1 cellular context compared by ENCODE assay signal in the genomic region with DNA sequence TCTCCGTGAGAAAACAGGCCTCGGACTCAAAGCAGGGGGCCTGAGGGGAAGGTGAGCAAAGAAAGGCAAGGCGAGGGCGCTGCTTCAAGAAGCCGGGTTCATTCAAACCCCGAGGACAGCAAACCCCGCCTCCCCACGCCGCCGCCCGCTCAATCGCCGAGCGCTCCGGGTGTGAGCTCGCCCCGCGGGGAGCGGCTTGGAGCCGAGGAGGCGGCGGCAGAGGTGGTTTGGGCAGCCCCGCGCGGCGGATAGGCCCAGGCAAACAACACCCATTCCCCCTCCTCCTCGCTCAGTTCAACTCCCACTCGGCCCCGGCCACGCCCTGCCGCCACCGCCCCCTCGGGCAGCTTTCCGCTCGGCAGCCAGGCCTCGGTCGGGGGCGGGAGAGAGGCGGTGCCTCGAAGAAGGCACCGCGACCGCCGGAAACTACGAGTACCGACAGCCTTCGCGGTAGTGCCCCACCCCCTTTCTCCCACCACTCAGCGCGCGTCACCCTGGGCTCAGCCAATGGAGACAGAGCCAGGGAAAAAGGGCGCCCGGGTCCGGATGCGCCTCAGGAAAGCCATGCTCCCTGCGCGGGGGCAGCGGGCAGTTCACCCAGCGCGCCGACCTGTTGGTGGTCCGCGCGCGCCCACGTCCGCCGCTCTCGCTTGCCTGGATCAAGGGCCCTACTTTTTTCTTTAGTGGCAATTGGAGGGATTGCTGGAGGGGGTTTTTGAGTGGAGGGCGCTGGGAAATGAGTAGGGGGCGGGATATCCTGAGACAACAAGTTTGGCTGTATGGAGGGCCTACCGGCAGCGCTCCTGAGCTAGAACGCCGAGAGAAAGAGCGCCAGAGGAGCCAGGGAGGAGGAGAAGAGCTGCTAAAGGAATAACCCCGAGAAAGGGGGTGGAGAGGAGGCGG.
A peak's percentile ranks its signal among the peaks of the same experiment; 100 is the strongest.
TF ChIP-seq lines count a peak whose summit lies in the region.

No MANE protein-coding gene starts in this region.

TF ChIP-seq in K562, 482 proteins besides CTCF, POLR2A, EP300 and RAD21 (continued from another document and continues in another):
- TF ChIP-seq, protein P1, sequence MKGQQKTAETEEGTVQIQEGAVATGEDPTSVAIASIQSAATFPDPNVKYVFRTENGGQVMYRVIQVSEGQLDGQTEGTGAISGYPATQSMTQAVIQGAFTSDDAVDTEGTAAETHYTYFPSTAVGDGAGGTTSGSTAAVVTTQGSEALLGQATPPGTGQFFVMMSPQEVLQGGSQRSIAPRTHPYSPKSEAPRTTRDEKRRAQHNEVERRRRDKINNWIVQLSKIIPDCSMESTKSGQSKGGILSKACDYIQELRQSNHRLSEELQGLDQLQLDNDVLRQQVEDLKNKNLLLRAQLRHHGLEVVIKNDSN (CRISPR knock-in tag; IDR thresholded peaks at IDR 0.05), result no peak
- no peak for TF ChIP-seq ZC3H8 (IDR thresholded peaks at IDR 0.05)
- no peak for TF ChIP-seq ILK (tag; IDR thresholded peaks at IDR 0.05; ENCODE audit: borderline replicate concordance, low read depth)
- TF ChIP-seq XRCC5 (IDR thresholded peaks at IDR 0.05; ENCODE audit: low read depth, low read length), result no peak
- TF ChIP-seq, protein P2, sequence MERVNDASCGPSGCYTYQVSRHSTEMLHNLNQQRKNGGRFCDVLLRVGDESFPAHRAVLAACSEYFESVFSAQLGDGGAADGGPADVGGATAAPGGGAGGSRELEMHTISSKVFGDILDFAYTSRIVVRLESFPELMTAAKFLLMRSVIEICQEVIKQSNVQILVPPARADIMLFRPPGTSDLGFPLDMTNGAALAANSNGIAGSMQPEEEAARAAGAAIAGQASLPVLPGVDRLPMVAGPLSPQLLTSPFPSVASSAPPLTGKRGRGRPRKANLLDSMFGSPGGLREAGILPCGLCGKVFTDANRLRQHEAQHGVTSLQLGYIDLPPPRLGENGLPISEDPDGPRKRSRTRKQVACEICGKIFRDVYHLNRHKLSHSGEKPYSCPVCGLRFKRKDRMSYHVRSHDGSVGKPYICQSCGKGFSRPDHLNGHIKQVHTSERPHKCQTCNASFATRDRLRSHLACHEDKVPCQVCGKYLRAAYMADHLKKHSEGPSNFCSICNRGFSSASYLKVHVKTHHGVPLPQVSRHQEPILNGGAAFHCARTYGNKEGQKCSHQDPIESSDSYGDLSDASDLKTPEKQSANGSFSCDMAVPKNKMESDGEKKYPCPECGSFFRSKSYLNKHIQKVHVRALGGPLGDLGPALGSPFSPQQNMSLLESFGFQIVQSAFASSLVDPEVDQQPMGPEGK (CRISPR knock-in tag; IDR thresholded peaks at IDR 0.05; ENCODE audit: borderline replicate concordance), result 0 out of 2 replicates have a peak, but pooled peaks have one; percentile 68
- no peak for TF ChIP-seq ZNF12 (CRISPR knock-in tag; IDR thresholded peaks at IDR 0.05)
- no peak for TF ChIP-seq NR3C1 (CRISPR knock-in tag; IDR thresholded peaks at IDR 0.05)
- no peak for TF ChIP-seq STAT5A (IDR thresholded peaks at IDR 0.05; ENCODE audit: borderline replicate concordance, low read length)
- peak; percentile 30; the same call in 1 of the 2 replicates for TF ChIP-seq CXXC5 (CRISPR knock-in tag; IDR thresholded peaks at IDR 0.05)
- TF ChIP-seq, protein P3, sequence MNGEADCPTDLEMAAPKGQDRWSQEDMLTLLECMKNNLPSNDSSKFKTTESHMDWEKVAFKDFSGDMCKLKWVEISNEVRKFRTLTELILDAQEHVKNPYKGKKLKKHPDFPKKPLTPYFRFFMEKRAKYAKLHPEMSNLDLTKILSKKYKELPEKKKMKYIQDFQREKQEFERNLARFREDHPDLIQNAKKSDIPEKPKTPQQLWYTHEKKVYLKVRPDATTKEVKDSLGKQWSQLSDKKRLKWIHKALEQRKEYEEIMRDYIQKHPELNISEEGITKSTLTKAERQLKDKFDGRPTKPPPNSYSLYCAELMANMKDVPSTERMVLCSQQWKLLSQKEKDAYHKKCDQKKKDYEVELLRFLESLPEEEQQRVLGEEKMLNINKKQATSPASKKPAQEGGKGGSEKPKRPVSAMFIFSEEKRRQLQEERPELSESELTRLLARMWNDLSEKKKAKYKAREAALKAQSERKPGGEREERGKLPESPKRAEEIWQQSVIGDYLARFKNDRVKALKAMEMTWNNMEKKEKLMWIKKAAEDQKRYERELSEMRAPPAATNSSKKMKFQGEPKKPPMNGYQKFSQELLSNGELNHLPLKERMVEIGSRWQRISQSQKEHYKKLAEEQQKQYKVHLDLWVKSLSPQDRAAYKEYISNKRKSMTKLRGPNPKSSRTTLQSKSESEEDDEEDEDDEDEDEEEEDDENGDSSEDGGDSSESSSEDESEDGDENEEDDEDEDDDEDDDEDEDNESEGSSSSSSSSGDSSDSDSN (IDR thresholded peaks at IDR 0.05; ENCODE audit: borderline replicate concordance in 1 of 2, low read depth in 2 of 2, low read length in 2 of 2), result peak in 1 of 2 experiments; percentile 78; a peak in 1 of 4 replicates
- TF ChIP-seq, protein P4, sequence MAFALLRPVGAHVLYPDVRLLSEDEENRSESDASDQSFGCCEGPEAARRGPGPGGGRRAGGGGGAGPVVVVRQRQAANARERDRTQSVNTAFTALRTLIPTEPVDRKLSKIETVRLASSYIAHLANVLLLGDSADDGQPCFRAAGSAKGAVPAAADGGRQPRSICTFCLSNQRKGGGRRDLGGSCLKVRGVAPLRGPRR (CRISPR knock-in tag; IDR thresholded peaks at IDR 0.05), result no peak
- TF ChIP-seq, protein P5, sequence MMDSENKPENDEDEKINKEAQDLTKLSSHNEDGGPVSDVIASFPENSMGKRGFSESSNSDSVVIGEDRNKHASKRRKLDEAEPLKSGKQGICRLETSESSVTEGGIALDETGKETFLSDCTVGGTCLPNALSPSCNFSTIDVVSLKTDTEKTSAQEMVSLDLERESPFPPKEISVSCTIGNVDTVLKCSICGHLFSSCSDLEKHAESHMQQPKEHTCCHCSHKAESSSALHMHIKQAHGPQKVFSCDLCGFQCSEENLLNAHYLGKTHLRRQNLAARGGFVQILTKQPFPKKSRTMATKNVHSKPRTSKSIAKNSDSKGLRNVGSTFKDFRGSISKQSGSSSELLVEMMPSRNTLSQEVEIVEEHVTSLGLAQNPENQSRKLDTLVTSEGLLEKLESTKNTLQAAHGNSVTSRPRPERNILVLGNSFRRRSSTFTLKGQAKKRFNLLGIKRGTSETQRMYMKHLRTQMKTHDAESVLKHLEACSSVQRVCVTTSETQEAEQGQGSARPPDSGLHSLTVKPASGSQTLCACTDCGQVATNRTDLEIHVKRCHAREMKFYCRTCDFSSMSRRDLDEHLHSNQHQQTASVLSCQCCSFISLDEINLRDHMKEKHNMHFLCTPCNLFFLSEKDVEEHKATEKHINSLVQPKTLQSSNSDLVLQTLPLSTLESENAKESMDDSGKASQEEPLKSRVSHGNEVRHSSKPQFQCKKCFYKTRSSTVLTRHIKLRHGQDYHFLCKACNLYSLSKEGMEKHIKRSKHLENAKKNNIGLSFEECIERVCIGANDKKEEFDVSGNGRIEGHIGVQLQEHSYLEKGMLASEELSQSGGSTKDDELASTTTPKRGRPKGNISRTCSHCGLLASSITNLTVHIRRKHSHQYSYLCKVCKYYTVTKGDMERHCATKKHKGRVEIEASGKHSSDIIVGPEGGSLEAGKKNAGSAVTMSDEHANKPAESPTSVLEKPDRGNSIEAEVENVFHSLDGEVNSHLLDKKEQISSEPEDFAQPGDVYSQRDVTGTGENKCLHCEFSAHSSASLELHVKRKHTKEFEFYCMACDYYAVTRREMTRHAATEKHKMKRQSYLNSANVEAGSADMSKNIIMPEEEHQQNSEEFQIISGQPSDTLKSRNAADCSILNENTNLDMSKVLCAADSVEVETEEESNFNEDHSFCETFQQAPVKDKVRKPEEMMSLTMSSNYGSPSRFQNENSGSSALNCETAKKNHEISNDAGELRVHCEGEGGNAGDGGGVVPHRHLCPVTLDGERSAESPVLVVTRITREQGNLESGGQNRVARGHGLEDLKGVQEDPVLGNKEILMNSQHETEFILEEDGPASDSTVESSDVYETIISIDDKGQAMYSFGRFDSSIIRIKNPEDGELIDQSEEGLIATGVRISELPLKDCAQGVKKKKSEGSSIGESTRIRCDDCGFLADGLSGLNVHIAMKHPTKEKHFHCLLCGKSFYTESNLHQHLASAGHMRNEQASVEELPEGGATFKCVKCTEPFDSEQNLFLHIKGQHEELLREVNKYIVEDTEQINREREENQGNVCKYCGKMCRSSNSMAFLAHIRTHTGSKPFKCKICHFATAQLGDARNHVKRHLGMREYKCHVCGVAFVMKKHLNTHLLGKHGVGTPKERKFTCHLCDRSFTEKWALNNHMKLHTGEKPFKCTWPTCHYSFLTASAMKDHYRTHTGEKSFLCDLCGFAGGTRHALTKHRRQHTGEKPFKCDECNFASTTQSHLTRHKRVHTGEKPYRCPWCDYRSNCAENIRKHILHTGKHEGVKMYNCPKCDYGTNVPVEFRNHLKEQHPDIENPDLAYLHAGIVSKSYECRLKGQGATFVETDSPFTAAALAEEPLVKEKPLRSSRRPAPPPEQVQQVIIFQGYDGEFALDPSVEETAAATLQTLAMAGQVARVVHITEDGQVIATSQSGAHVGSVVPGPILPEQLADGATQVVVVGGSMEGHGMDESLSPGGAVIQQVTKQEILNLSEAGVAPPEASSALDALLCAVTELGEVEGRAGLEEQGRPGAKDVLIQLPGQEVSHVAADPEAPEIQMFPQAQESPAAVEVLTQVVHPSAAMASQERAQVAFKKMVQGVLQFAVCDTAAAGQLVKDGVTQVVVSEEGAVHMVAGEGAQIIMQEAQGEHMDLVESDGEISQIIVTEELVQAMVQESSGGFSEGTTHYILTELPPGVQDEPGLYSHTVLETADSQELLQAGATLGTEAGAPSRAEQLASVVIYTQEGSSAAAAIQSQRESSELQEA (IDR thresholded peaks at IDR 0.05; ENCODE audit: low read depth), result no peak
- TF ChIP-seq ZNF263 (CRISPR knock-in tag; IDR thresholded peaks at IDR 0.05; ENCODE audit: borderline replicate concordance), result no peak
- TF ChIP-seq ZNF143 (CRISPR knock-in tag; IDR thresholded peaks at IDR 0.05), result peak; percentile 90
- TF ChIP-seq ZNF23 (CRISPR knock-in tag; IDR thresholded peaks at IDR 0.05), result no peak
- TF ChIP-seq, protein P6, sequence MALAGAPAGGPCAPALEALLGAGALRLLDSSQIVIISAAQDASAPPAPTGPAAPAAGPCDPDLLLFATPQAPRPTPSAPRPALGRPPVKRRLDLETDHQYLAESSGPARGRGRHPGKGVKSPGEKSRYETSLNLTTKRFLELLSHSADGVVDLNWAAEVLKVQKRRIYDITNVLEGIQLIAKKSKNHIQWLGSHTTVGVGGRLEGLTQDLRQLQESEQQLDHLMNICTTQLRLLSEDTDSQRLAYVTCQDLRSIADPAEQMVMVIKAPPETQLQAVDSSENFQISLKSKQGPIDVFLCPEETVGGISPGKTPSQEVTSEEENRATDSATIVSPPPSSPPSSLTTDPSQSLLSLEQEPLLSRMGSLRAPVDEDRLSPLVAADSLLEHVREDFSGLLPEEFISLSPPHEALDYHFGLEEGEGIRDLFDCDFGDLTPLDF (CRISPR knock-in tag; IDR thresholded peaks at IDR 0.05), result no peak
- TF ChIP-seq, protein P7, sequence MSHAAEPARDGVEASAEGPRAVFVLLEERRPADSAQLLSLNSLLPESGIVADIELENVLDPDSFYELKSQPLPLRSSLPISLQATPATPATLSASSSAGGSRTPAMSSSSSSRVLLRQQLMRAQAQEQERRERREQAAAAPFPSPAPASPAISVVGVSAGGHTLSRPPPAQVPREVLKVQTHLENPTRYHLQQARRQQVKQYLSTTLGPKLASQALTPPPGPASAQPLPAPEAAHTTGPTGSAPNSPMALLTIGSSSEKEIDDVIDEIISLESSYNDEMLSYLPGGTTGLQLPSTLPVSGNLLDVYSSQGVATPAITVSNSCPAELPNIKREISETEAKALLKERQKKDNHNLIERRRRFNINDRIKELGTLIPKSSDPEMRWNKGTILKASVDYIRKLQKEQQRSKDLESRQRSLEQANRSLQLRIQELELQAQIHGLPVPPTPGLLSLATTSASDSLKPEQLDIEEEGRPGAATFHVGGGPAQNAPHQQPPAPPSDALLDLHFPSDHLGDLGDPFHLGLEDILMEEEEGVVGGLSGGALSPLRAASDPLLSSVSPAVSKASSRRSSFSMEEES (CRISPR knock-in tag; IDR thresholded peaks at IDR 0.05), result no peak
- TF ChIP-seq CAMTA2 (CRISPR knock-in tag; conservative IDR thresholded peaks at IDR 0.05), result peak; percentile 92; the same call in 1 of the 2 replicates
- TF ChIP-seq SIRT6 (IDR thresholded peaks at IDR 0.05; ENCODE audit: low read depth, low read length), result no peak
- 0 out of 2 replicates have a peak, but pooled peaks have one; percentile 26 for TF ChIP-seq GABPB2 (CRISPR knock-in tag; conservative IDR thresholded peaks at IDR 0.05)
- TF ChIP-seq, protein P8, sequence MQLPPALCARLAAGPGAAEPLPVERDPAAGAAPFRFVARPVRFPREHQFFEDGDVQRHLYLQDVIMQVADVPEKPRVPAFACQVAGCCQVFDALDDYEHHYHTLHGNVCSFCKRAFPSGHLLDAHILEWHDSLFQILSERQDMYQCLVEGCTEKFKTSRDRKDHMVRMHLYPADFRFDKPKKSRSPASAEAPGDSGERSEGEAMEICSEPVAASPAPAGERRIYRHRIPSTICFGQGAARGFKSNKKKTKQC (CRISPR knock-in tag; IDR thresholded peaks at IDR 0.05), result peak; percentile 82
- TF ChIP-seq ZNF133 (CRISPR knock-in tag; IDR thresholded peaks at IDR 0.05), result no peak
- TF ChIP-seq, protein P9, sequence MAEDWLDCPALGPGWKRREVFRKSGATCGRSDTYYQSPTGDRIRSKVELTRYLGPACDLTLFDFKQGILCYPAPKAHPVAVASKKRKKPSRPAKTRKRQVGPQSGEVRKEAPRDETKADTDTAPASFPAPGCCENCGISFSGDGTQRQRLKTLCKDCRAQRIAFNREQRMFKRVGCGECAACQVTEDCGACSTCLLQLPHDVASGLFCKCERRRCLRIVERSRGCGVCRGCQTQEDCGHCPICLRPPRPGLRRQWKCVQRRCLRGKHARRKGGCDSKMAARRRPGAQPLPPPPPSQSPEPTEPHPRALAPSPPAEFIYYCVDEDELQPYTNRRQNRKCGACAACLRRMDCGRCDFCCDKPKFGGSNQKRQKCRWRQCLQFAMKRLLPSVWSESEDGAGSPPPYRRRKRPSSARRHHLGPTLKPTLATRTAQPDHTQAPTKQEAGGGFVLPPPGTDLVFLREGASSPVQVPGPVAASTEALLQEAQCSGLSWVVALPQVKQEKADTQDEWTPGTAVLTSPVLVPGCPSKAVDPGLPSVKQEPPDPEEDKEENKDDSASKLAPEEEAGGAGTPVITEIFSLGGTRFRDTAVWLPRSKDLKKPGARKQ (CRISPR knock-in tag; IDR thresholded peaks at IDR 0.05), result no peak
- no peak for TF ChIP-seq MTF1 (CRISPR knock-in tag; IDR thresholded peaks at IDR 0.05; ENCODE audit: borderline replicate concordance)
- no peak for TF ChIP-seq NR4A1 (CRISPR knock-in tag; IDR thresholded peaks at IDR 0.05)
- TF ChIP-seq NR4A1 (tag; IDR thresholded peaks at IDR 0.05), result no peak
- no peak for TF ChIP-seq DMBX1 (CRISPR knock-in tag; IDR thresholded peaks at IDR 0.05; ENCODE audit: borderline replicate concordance)
- TF ChIP-seq, protein P10, sequence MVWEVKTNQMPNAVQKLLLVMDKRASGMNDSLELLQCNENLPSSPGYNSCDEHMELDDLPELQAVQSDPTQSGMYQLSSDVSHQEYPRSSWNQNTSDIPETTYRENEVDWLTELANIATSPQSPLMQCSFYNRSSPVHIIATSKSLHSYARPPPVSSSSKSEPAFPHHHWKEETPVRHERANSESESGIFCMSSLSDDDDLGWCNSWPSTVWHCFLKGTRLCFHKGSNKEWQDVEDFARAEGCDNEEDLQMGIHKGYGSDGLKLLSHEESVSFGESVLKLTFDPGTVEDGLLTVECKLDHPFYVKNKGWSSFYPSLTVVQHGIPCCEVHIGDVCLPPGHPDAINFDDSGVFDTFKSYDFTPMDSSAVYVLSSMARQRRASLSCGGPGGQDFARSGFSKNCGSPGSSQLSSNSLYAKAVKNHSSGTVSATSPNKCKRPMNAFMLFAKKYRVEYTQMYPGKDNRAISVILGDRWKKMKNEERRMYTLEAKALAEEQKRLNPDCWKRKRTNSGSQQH (CRISPR knock-in tag; IDR thresholded peaks at IDR 0.05), result peak; percentile 74; the same call in 1 of the 2 replicates
- TF ChIP-seq ZKSCAN8 (CRISPR knock-in tag; IDR thresholded peaks at IDR 0.05), result no peak
- TF ChIP-seq FUS (optimal IDR thresholded peaks at IDR 0.05; ENCODE audit: low read depth, low read length), result no peak
- TF ChIP-seq ZNF785 (CRISPR knock-in tag; IDR thresholded peaks at IDR 0.05), result no peak
- TF ChIP-seq SRSF7 (optimal IDR thresholded peaks at IDR 0.05; ENCODE audit: low read depth, low read length), result no peak
- no peak for TF ChIP-seq DIDO1 (tag; IDR thresholded peaks at IDR 0.05; ENCODE audit: low read depth)
